Comparison of ENCODE assay signal across 25 cellular contexts in the genomic region with DNA sequence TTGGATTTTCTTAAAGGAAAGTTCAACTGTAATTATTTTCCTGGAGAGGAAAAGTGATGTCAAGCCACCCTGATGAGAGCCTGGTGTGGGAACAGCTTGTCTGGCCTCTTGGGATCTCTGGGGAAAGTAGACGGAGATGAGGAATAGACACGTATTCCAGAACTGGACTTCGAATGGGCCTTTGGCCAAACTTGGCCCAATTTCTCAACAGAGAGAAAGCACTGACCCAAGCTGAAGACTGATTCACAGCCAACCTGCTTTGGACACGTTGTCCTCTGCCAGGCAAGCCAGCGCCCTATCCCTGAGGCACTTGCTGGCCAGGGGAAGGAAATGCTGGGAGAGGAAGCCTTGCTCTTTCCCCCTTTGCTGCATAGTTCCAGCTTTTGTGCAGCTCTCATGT.
DNase-seq lines count a peak whose midpoint lies in the region; ATAC-seq and TF ChIP-seq lines count a peak whose summit lies in the region.
"Had no signal": no experiment of that assay in that cellular context is flagged by ENCODE, and none has a peak within 500 bp of the region (broad histone marks: within the 10 kb centered on the region; RNA-seq: fewer than 3 reads in every experiment).

No MANE protein-coding gene starts in this region.

- H3K27ac ChIP-seq in breast epithelium (no peak overlapping the region), aorta (ENCODE audit: low read depth in 1 of 2, low read length in 2 of 2) (peak overlapping the region in 1 of 2 donors; percentile 77)
- H3K27ac ChIP-seq: cardiac muscle cell, dorsolateral prefrontal cortex, left lung had no signal

- ATAC-seq in aorta (ENCODE audit: low FRiP score) = peak; percentile 72
- ATAC-seq: K562; left lung; natural killer cell treated with Interleukin-12 subunit alpha and Interleukin-12 subunit beta and Interleukin-15 and Interleukin-18, amount 100 ng/mL, for 72 hours; PC-3 had no signal

- H3K4me3 Mint-ChIP-seq in MCF 10A (ENCODE audit: unreplicated experiment) (no peak overlapping the region), mesothelial cell of epicardium (no peak overlapping the region)
- H3K4me3 Mint-ChIP-seq: CD4-positive, alpha-beta memory T cell; immature natural killer cell; natural killer cell treated with Interleukin-12 subunit alpha and Interleukin-12 subunit beta and Interleukin-15 and Interleukin-18, amount 100 ng/mL, for 72 hours had no signal

- POLR2A ChIA-PET in MCF 10A (lab: Yijun Ruan, JAX) = interaction anchor here (0.5 to 3.8 kb wide), 3 partner anchors 10 to 407 kb away, joined by 3 to 17 read pairs (median 4); no protein-coding TSS in a partner anchor

- no peak for TF ChIP-seq POLR2A in breast epithelium (IDR thresholded peaks at IDR 0.05)

- H3K4me3 ChIP-seq in breast epithelium (no peak overlapping the region), fibroblast of the aortic adventitia (ENCODE audit: low read depth, low read length) (no peak overlapping the region), aorta (ENCODE audit: low read length in 2 of 2) (no peak overlapping the region)
- H3K4me3 ChIP-seq: cardiac muscle cell, dorsolateral prefrontal cortex, K562, left lung, MG63 had no signal

- 5% methylated on average over 5 of the region's 5 CpGs for WGBS in aorta, 2 donors

- H3K27me3 Mint-ChIP-seq in MCF 10A (ENCODE audit: insufficient read depth, unreplicated experiment) = no peaks in the 10 kb centered on the region
- H3K27me3 Mint-ChIP-seq in mesothelial cell of epicardium (ENCODE audit: low read depth) = no peaks in the 10 kb centered on the region

- no peaks in the 10 kb centered on the region for H3K9me3 Mint-ChIP-seq in MCF 10A (ENCODE audit: unreplicated experiment)
- H3K9me3 Mint-ChIP-seq in mesothelial cell of epicardium = no peaks in the 10 kb centered on the region
- H3K9me3 Mint-ChIP-seq: immature natural killer cell had no signal

- intact Hi-C loops in MCF 10A (cut with micrococcal nuclease) = no loop called here
- intact Hi-C loops in breast epithelium (cut with DNase I; ENCODE audit: low total_unique reads) = no loop called here
- intact Hi-C loops in aorta (cut with DNase I) = loop anchor here in 1 of 2 donors (5.0 kb wide), 1 partner anchor 34 kb away; no protein-coding TSS in a partner anchor

- H3K9me3 ChIP-seq in breast epithelium (no peaks in the 10 kb centered on the region), aorta (ENCODE audit: control insufficient read depth, low read length) (no peaks in the 10 kb centered on the region)
- H3K9me3 ChIP-seq: left lung, MG63 had no signal

- H3K4me1 ChIP-seq in breast epithelium (no peaks in the 10 kb centered on the region), aorta (ENCODE audit: control insufficient read depth in 1 of 2, insufficient read depth in 2 of 2, low read length in 2 of 2) (peaks cover 4 to 6% of the 10 kb centered on the region in 2 donors)

- CTCF ChIA-PET in MCF 10A (lab: Yijun Ruan, JAX) = interaction anchor here (1.4 kb wide), 1 partner anchor 18 kb away, joined by 4 read pairs; no protein-coding TSS in a partner anchor

- H3K27me3 ChIP-seq in breast epithelium = no peaks in the 10 kb centered on the region
- H3K27me3 ChIP-seq in aorta (ENCODE audit: control insufficient read depth in 1 of 2, insufficient read depth in 2 of 2, low read length in 1 of 2) = no peaks in the 10 kb centered on the region
- H3K27me3 ChIP-seq: cardiac muscle cell, left lung, MG63 had no signal

- TF ChIP-seq CTCF in MCF 10A (IDR thresholded peaks at IDR 0.05; ENCODE audit: unreplicated experiment) = no peak
- TF ChIP-seq CTCF in breast epithelium (IDR thresholded peaks at IDR 0.05) = no peak
- no peak for TF ChIP-seq CTCF in fibroblast of the aortic adventitia (IDR thresholded peaks at IDR 0.05; ENCODE audit: insufficient read depth, low read length)
- TF ChIP-seq CTCF in mesothelial cell of epicardium (IDR thresholded peaks at IDR 0.05; ENCODE audit: unreplicated experiment) = no peak
- no peak for TF ChIP-seq CTCF in GM20000 (IDR thresholded peaks at IDR 0.05; ENCODE audit: extremely low read depth, missing control alignments)

- no TSS peak for BruUV-seq in MCF 10A (replicated peaks; lab: Mats Ljungman, UMichigan)

- DNase-seq in MCF 10A (ENCODE audit: unreplicated experiment) (peak; percentile 20), breast epithelium (ENCODE audit: low spot score in 2 of 2) (no peak), fibroblast of the aortic adventitia (ENCODE audit: low read depth) (peak; percentile 71), mesothelial cell of epicardium (ENCODE audit: low spot score in 2 of 2, unreplicated experiment in 2 of 2) (no peak), aorta (peak; percentile 82 to 83), GM20000 (ENCODE audit: low spot score) (no peak), H4 (ENCODE audit: low spot score) (no peak), DMS53 (lab: John Stamatoyannopoulos, UW) (no peak)
- DNase-seq: 8988T; activated CD4-positive, alpha-beta T cell treated with anti-CD3 and anti-CD28 coated beads for 1 hour; CD4-positive, alpha-beta memory T cell; dorsolateral prefrontal cortex; hippocampal formation; immature natural killer cell; left lung; MG63; NCI-H1436; NCI-H2107; NCI-H446 treated with DMSO at 0.1 percent for 48 hours; PC-3; SHP77 treated with DMSO at 0.1 percent for 48 hours; stimulated activated naive CD4-positive, alpha-beta T cell treated with Interleukin-2 at 50 U/mL for 16 hours had no signal

- H3K4me1 Mint-ChIP-seq in MCF 10A (ENCODE audit: insufficient read depth, unreplicated experiment) (peaks cover 33% of the 10 kb centered on the region), mesothelial cell of epicardium (peaks cover 36% of the 10 kb centered on the region)
- H3K4me1 Mint-ChIP-seq: CD4-positive, alpha-beta memory T cell had no signal

- no peaks in the 10 kb centered on the region for H3K36me3 Mint-ChIP-seq in MCF 10A (ENCODE audit: insufficient read depth, unreplicated experiment)
- H3K36me3 Mint-ChIP-seq in mesothelial cell of epicardium = no peaks in the 10 kb centered on the region
- H3K36me3 Mint-ChIP-seq: CD4-positive, alpha-beta memory T cell; natural killer cell treated with Interleukin-12 subunit alpha and Interleukin-12 subunit beta and Interleukin-15 and Interleukin-18, amount 100 ng/mL, for 72 hours had no signal

- H3K36me3 ChIP-seq in breast epithelium (no peaks in the 10 kb centered on the region), aorta (ENCODE audit: control insufficient read depth in 1 of 2, insufficient read depth in 2 of 2, low read length in 1 of 2) (no peaks in the 10 kb centered on the region)
- H3K36me3 ChIP-seq: cardiac muscle cell, left lung, MG63 had no signal

- no peak overlapping the region for H3K27ac Mint-ChIP-seq in MCF 10A (ENCODE audit: low read depth, unreplicated experiment)
- H3K27ac Mint-ChIP-seq in mesothelial cell of epicardium = peak overlapping the region; percentile 17
- H3K27ac Mint-ChIP-seq: CD4-positive, alpha-beta memory T cell; immature natural killer cell; natural killer cell treated with Interleukin-12 subunit alpha and Interleukin-12 subunit beta and Interleukin-15 and Interleukin-18, amount 100 ng/mL, for 72 hours had no signal

Comparison
In these comparisons a context has a peak if more than half of its experiments do, and no peak if none do; other contexts are left out.
1. DNase-seq: peak in MCF 10A (single experiment), fibroblast of the aortic adventitia (single experiment) and aorta (2 of 2); none in breast epithelium (0 of 2), mesothelial cell of epicardium (0 of 2), GM20000 (single experiment), H4 (single experiment) and DMS53 (single experiment).